11 cellular contexts compared by ENCODE assay signal in genomic region chr1:223702735-223703667, GRCh38. TPM values are rescaled to one million over a fixed set of nuclear protein-coding genes. Genes with fewer than 3 reads are reported as not detected.
DNase-seq lines count a peak whose midpoint lies in the region; ATAC-seq and TF ChIP-seq lines count a peak whose summit lies in the region.
"Had no signal": no experiment of that assay in that cellular context is flagged by ENCODE, and none has a peak within 500 bp of the region (broad histone marks: within the 10 kb centered on the region; RNA-seq: fewer than 3 reads in every experiment).

No MANE protein-coding gene starts in this region.

- H3K27me3 ChIP-seq in SJSA1 (replicated peaks) (no peaks in the 10 kb centered on the region), esophagus muscularis mucosa (no peaks in the 10 kb centered on the region)

- WGBS in esophagus muscularis mucosa: 87% methylated on average over 4 of the region's 4 CpGs

- CTCF ChIA-PET in activated CD8-positive, alpha-beta memory T cell treated with anti-CD3 and anti-CD28 coated beads, Interleukin-2, amount 10 ng/mL, durations not matched to agents 7 days and 5 days (lab: Charles Lee): interaction anchor here (0.6 to 4.8 kb wide), 3 partner anchors 26 to 46 kb away, joined by 3 to 76 read pairs (median 5); no protein-coding TSS in a partner anchor

- H3K27ac Mint-ChIP-seq in activated CD8-positive, alpha-beta memory T cell treated with anti-CD3 and anti-CD28 coated beads, Interleukin-2, amount 10 ng/mL, durations not matched to agents 7 days and 5 days: no peak overlapping the region
- peak overlapping the region in 1 of 2 donors; percentile 6 for H3K27ac Mint-ChIP-seq in stimulated activated naive CD8-positive, alpha-beta T cell treated with anti-CD3 and anti-CD28 coated beads, Interleukin-15, amount 100 ng/mL, for 72 hours

- no peak for TF ChIP-seq POLR2A in esophagus muscularis mucosa (IDR thresholded peaks at IDR 0.05; ENCODE audit: low read depth)

- H3K36me3 ChIP-seq in SJSA1 (no peaks in the 10 kb centered on the region), esophagus muscularis mucosa (no peaks in the 10 kb centered on the region)

- H3K9me3 Mint-ChIP-seq in activated CD8-positive, alpha-beta memory T cell treated with anti-CD3 and anti-CD28 coated beads, Interleukin-2, amount 10 ng/mL, durations not matched to agents 7 days and 5 days (ENCODE audit: low read depth): no peaks in the 10 kb centered on the region
- no peaks in the 10 kb centered on the region for H3K9me3 Mint-ChIP-seq in stimulated activated naive CD8-positive, alpha-beta T cell treated with anti-CD3 and anti-CD28 coated beads, Interleukin-15, amount 100 ng/mL, for 72 hours

- ATAC-seq in activated CD8-positive, alpha-beta memory T cell treated with anti-CD3 and anti-CD28 coated beads, Interleukin-2, amount 10 ng/mL, durations not matched to agents 7 days and 5 days: peak; percentile 34
- ATAC-seq in stimulated activated naive CD8-positive, alpha-beta T cell treated with anti-CD3 and anti-CD28 coated beads, Interleukin-15, amount 100 ng/mL, for 72 hours: peak; percentile 76
- no peak for ATAC-seq in GM18519 (IDR thresholded peaks at IDR 0.05; ENCODE audit: low FRiP score, unreplicated experiment)
- ATAC-seq: left ventricle myocardium superior had no signal

- H3K27ac ChIP-seq in SJSA1 (peak overlapping the region; percentile 52), esophagus muscularis mucosa (replicated peaks in 1 of 4) (peak overlapping the region in 3 of 4 donors; percentile 36 to 88 (median 51))

- H3K4me1 Mint-ChIP-seq in activated CD8-positive, alpha-beta memory T cell treated with anti-CD3 and anti-CD28 coated beads, Interleukin-2, amount 10 ng/mL, durations not matched to agents 7 days and 5 days: peaks cover 45% of the 10 kb centered on the region
- H3K4me1 Mint-ChIP-seq in stimulated activated naive CD8-positive, alpha-beta T cell treated with anti-CD3 and anti-CD28 coated beads, Interleukin-15, amount 100 ng/mL, for 72 hours: peaks cover 32% of the 10 kb centered on the region

- H3K4me3 ChIP-seq in SJSA1 (peak overlapping the region; percentile 29), esophagus muscularis mucosa (no peak overlapping the region)

- H3K4me1 ChIP-seq in SJSA1 (replicated peaks): peaks cover 82% of the 10 kb centered on the region
- peaks cover 38 to 67% (median 61%) of the 10 kb centered on the region in 4 donors for H3K4me1 ChIP-seq in esophagus muscularis mucosa

- no peak for TF ChIP-seq EP300 in esophagus muscularis mucosa (IDR thresholded peaks at IDR 0.05)

- DNase-seq in activated CD8-positive, alpha-beta memory T cell treated with anti-CD3 and anti-CD28 coated beads, Interleukin-2, amount 10 ng/mL, durations not matched to agents 7 days and 5 days: no peak
- no peak for DNase-seq in activated CD8-positive, alpha-beta memory T cell treated with anti-CD3 and anti-CD28 coated beads, Interleukin-2, amount 50 U/mL, for 4 hours
- DNase-seq in SJSA1 (ENCODE audit: low read depth in 1 of 2, low spot score in 2 of 2) (peak; percentile 74 to 81), esophagus muscularis mucosa (ENCODE audit: extremely low spot score) (no peak), posterior vena cava (ENCODE audit: low spot score) (no peak)
- no peak for DNase-seq in stimulated activated naive CD8-positive, alpha-beta T cell treated with anti-CD3 and anti-CD28 coated beads, Interleukin-15, amount 100 ng/mL, for 72 hours
- no peak for DNase-seq in activated CD4-positive, alpha-beta T cell treated with anti-CD3 and anti-CD28 coated beads, Interleukin-2, amount 50 U/mL, for 48 hours
- DNase-seq: effector CD4-positive, alpha-beta T cell; left ventricle myocardium superior; NCI-H1417 treated with DMSO at 0.1 percent for 48 hours had no signal

- H3K9me3 ChIP-seq in SJSA1 (replicated peaks) (no peaks in the 10 kb centered on the region), esophagus muscularis mucosa (no peaks in the 10 kb centered on the region)

- no peak overlapping the region for H3K4me3 Mint-ChIP-seq in activated CD8-positive, alpha-beta memory T cell treated with anti-CD3 and anti-CD28 coated beads, Interleukin-2, amount 10 ng/mL, durations not matched to agents 7 days and 5 days
- no peak overlapping the region for H3K4me3 Mint-ChIP-seq in stimulated activated naive CD8-positive, alpha-beta T cell treated with anti-CD3 and anti-CD28 coated beads, Interleukin-15, amount 100 ng/mL, for 72 hours

- TF ChIP-seq CTCF in esophagus muscularis mucosa (IDR thresholded peaks at IDR 0.05): no peak

- intact Hi-C loops in esophagus muscularis mucosa (cut with DNase I): loop anchor here (5.0 kb wide), 1 partner anchor 139 kb away; no protein-coding TSS in a partner anchor
- intact Hi-C loops in posterior vena cava (cut with DNase I): no loop called here

- H3K27me3 Mint-ChIP-seq in activated CD8-positive, alpha-beta memory T cell treated with anti-CD3 and anti-CD28 coated beads, Interleukin-2, amount 10 ng/mL, durations not matched to agents 7 days and 5 days: no peaks in the 10 kb centered on the region
- no peaks in the 10 kb centered on the region for H3K27me3 Mint-ChIP-seq in stimulated activated naive CD8-positive, alpha-beta T cell treated with anti-CD3 and anti-CD28 coated beads, Interleukin-15, amount 100 ng/mL, for 72 hours

- H3K36me3 Mint-ChIP-seq in activated CD8-positive, alpha-beta memory T cell treated with anti-CD3 and anti-CD28 coated beads, Interleukin-2, amount 10 ng/mL, durations not matched to agents 7 days and 5 days: no peaks in the 10 kb centered on the region

RNA-seq across cellular contexts. Expression of gene CAPN2, which starts 9.3 kb away (rescaled TPM):
- total RNA-seq in activated CD8-positive, alpha-beta memory T cell treated with anti-CD3 and anti-CD28 coated beads, Interleukin-2, amount 10 ng/mL, durations not matched to agents 7 days and 5 days: 100 to 1,000 TPM; 183 to 255 TPM
- total RNA-seq in SJSA1 (2014; rRNA removed; shearing (Covaris generic)): 143 and 155 TPM in 2 replicates
- total RNA-seq in esophagus muscularis mucosa (100 to 1,000 TPM in 3 of 4 donors, 10 to 100 TPM in 1; 91.9 to 231 (median 161) TPM), posterior vena cava (100 to 1,000 TPM; 234 to 289 TPM)

RNA-seq across cellular contexts. Expression of gene CAPN8, which starts 37.5 kb away (rescaled TPM):
- not detected for total RNA-seq in activated CD8-positive, alpha-beta memory T cell treated with anti-CD3 and anti-CD28 coated beads, Interleukin-2, amount 10 ng/mL, durations not matched to agents 7 days and 5 days
- not detected in 2 replicates for total RNA-seq in SJSA1 (2014; rRNA removed; shearing (Covaris generic))
- 1 to 10 TPM in 1 of 4 donors, not detected in 3; 1.0 TPM for total RNA-seq in esophagus muscularis mucosa
- total RNA-seq in posterior vena cava: not detected
- total RNA-seq: left ventricle myocardium superior had no signal

Comparison
In these comparisons a context has a peak if more than half of its experiments do, and no peak if none do; other contexts are left out.
1. DNase-seq: peak in SJSA1 (2 of 2); none in activated CD8-positive, alpha-beta memory T cell treated with anti-CD3 and anti-CD28 coated beads, Interleukin-2, amount 10 ng/mL, durations not matched to agents 7 days and 5 days (single experiment), activated CD8-positive, alpha-beta memory T cell treated with anti-CD3 and anti-CD28 coated beads, Interleukin-2, amount 50 U/mL, for 4 hours (single experiment), esophagus muscularis mucosa (single experiment), stimulated activated naive CD8-positive, alpha-beta T cell treated with anti-CD3 and anti-CD28 coated beads, Interleukin-15, amount 100 ng/mL, for 72 hours (0 of 2), activated CD4-positive, alpha-beta T cell treated with anti-CD3 and anti-CD28 coated beads, Interleukin-2, amount 50 U/mL, for 48 hours (0 of 2) and posterior vena cava (single experiment).